ENCODE assay signal across 17 cellular contexts in the genomic region with DNA sequence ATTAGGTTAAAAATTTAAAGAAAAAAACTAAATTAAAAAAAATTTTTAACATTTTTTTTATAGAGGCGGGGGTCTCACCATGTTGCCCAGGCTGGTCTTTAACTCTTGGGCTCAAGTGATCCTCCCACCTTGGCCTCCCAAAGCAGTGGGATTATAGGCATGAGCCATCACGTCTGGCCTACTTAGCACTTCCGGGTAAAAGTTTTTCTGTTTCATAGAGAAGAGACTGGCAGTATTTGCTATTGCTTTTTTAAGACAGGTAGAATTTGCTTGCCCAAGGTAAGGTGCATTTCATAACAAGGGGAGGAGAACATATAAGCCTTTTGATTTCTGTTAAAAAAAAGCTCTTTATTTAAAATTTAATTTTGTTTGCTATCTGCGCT. TPM values are rescaled to one million over a fixed set of nuclear protein-coding genes. Genes with fewer than 3 reads are reported as not detected.
DNase-seq lines count a peak whose midpoint lies in the region; ATAC-seq, FAIRE-seq and TF ChIP-seq lines count a peak whose summit lies in the region.
"Had no signal": no experiment of that assay in that cellular context is flagged by ENCODE, and none has a peak within 500 bp of the region (broad histone marks: within the 10 kb centered on the region; RNA-seq: fewer than 3 reads in every experiment).

No MANE protein-coding gene starts in this region.

- H3K4me3 ChIP-seq in HCT116 (replicated peaks in 1 of 2; ENCODE audit: low read depth in 1 of 2, low read length in 2 of 2) (no peak overlapping the region), endothelial cell of umbilical vein (replicated peaks in 1 of 3; ENCODE audit: insufficient read depth in 1 of 3, low read depth in 1 of 3, low read length in 3 of 3) (no peak overlapping the region)
- H3K4me3 ChIP-seq: cardiac muscle cell, heart left ventricle, stomach, tibial nerve had no signal

- CTCF ChIA-PET in HCT116 (lab: Charles Lee) = interaction anchor here (1.4 to 2.4 kb wide), 3 partner anchors 10 to 29 kb away, joined by 3 to 14 read pairs (median 5); a partner anchor contains a TSS
- CTCF ChIA-PET in activated CD8-positive, alpha-beta T cell treated with anti-CD3 and anti-CD28 coated beads for 36 hours (lab: Charles Lee) = interaction anchor here (0.9 to 3.5 kb wide), 6 partner anchors 9 to 71 kb away, joined by 3 to 10 read pairs (median 3); no protein-coding TSS in a partner anchor
- CTCF ChIA-PET in endothelial cell of umbilical vein (lab: Charles Lee) = interaction anchor here (0.6 to 1.5 kb wide), 6 partner anchors 12 to 96 kb away, joined by 3 to 8 read pairs (median 4); a partner anchor contains a TSS

- no peaks in the 10 kb centered on the region for H3K27me3 Mint-ChIP-seq in T-helper 2 cell treated with Interferon-gamma antibody and Interleukin-4, amounts not matched to agents 5 μg/mL and 100 μg/mL, for 36 hours (ENCODE audit: low read depth)
- H3K27me3 Mint-ChIP-seq in activated CD8-positive, alpha-beta T cell treated with anti-CD3 and anti-CD28 coated beads for 36 hours = no peaks in the 10 kb centered on the region
- H3K27me3 Mint-ChIP-seq: B cell had no signal

- H3K9me1 ChIP-seq in endothelial cell of umbilical vein (replicated peaks; ENCODE audit: control insufficient read depth, extremely low read depth, insufficient read depth, low read length) = no peaks in the 10 kb centered on the region

- H4K20me1 ChIP-seq in HCT116 (ENCODE audit: insufficient read depth) (no peaks in the 10 kb centered on the region), endothelial cell of umbilical vein (replicated peaks; ENCODE audit: control insufficient read depth, extremely low read depth, insufficient read depth, low read length) (no peaks in the 10 kb centered on the region)

- no peak for DNase-seq in T-helper 2 cell treated with Interferon-gamma antibody and Interleukin-4, amounts not matched to agents 5 μg/mL and 100 μg/mL, for 36 hours (ENCODE audit: low spot score)
- DNase-seq in T-helper 2 cell (no peak), HCT116 (ENCODE audit: low read depth, low spot score) (no peak), endothelial cell of umbilical vein (ENCODE audit: low read depth, low spot score) (no peak), mesenteric fat pad (ENCODE audit: low spot score) (no peak), globus pallidus (ENCODE audit: low spot score) (no peak)
- no peak for DNase-seq in activated CD8-positive, alpha-beta T cell treated with anti-CD3 and anti-CD28 coated beads for 36 hours
- DNase-seq: left cardiac atrium, NCI-H2081 treated with DMSO at 0.1 percent for 48 hours, stomach had no signal

- H3K9me3 Mint-ChIP-seq in T-helper 2 cell treated with Interferon-gamma antibody and Interleukin-4, amounts not matched to agents 5 μg/mL and 100 μg/mL, for 36 hours = peaks cover 21% of the 10 kb centered on the region
- H3K9me3 Mint-ChIP-seq in activated CD8-positive, alpha-beta T cell treated with anti-CD3 and anti-CD28 coated beads for 36 hours = peaks cover 4% of the 10 kb centered on the region

- no peak for FAIRE-seq in endothelial cell of umbilical vein (lab: Jason Lieb, UNC)
- FAIRE-seq: GM12892 had no signal

- BruUV-seq in HCT116 (replicated peaks; lab: Mats Ljungman, UMichigan) = TSS peak; percentile 40
- BruUV-seq in endothelial cell of umbilical vein (replicated peaks; lab: Mats Ljungman, UMichigan) = no TSS peak

- H2AFZ ChIP-seq in HCT116 (ENCODE audit: low read depth, low read length, poor library complexity, severe bottlenecking) (peak overlapping the region; percentile 73), endothelial cell of umbilical vein (ENCODE audit: low read depth, low read length) (no peak overlapping the region)

- RAD21 ChIA-PET in HCT116 (lab: Charles Lee; ENCODE audit: low non-redundant PET in 1 of 2, low total read pairs in 2 of 2, uncharacterized antibody in 2 of 2, unreplicated experiment in 2 of 2) = interaction anchor here in 1 of 2 experiments (0.9 kb wide), 1 partner anchor 12 kb away, joined by 3 read pairs; a partner anchor contains a TSS

- H3K4me1 ChIP-seq in HCT116 (ENCODE audit: control insufficient read depth in 1 of 2, insufficient read depth in 2 of 2, low read length in 2 of 2) (peaks cover 30 to 58% of the 10 kb centered on the region in 2 experiments), endothelial cell of umbilical vein (ENCODE audit: control insufficient read depth, extremely low read depth, insufficient read depth, low read length) (peaks cover 5% of the 10 kb centered on the region)
- H3K4me1 ChIP-seq: stomach, tibial nerve had no signal

- H3K4me2 ChIP-seq in HCT116 (ENCODE audit: low read length) = 0 out of 2 replicates have a peak overlapping the region, but pooled peaks have one; percentile 63
- H3K4me2 ChIP-seq in endothelial cell of umbilical vein (ENCODE audit: insufficient read depth, low read length) = no peak overlapping the region

- H3K36me3 ChIP-seq in HCT116 (ENCODE audit: control insufficient read depth in 1 of 2, insufficient read depth in 2 of 2, low read length in 2 of 2) (no peaks in the 10 kb centered on the region), endothelial cell of umbilical vein (ENCODE audit: control insufficient read depth in 2 of 2, extremely low read depth in 1 of 2, insufficient read depth in 2 of 2, low read length in 2 of 2) (no peaks in the 10 kb centered on the region)
- H3K36me3 ChIP-seq: cardiac muscle cell, heart left ventricle, stomach, tibial nerve had no signal

- H3K4me3 Mint-ChIP-seq in T-helper 2 cell treated with Interferon-gamma antibody and Interleukin-4, amounts not matched to agents 5 μg/mL and 100 μg/mL, for 36 hours = no peak overlapping the region
- no peak overlapping the region for H3K4me3 Mint-ChIP-seq in activated CD8-positive, alpha-beta T cell treated with anti-CD3 and anti-CD28 coated beads for 36 hours

- H3K9ac ChIP-seq in HCT116 (ENCODE audit: low read length) (no peak overlapping the region), endothelial cell of umbilical vein (replicated peaks; ENCODE audit: extremely low read depth, insufficient read depth, low read length) (no peak overlapping the region)

- TF ChIP-seq POLR2A in HCT116 (IDR thresholded peaks at IDR 0.05; ENCODE audit: borderline replicate concordance, extremely low read depth, insufficient read depth, insufficient read length) (no peak), endothelial cell of umbilical vein (IDR thresholded peaks at IDR 0.05; ENCODE audit: low read depth, low read length) (no peak)

- POLR2A ChIA-PET in HCT116 (lab: Charles Lee) (interaction anchor here (0.6 to 8.0 kb wide), 12 partner anchors 9 to 453 kb away, joined by 3 to 183 read pairs (median 4); a partner anchor contains a TSS), endothelial cell of umbilical vein (lab: Charles Lee) (interaction anchor here (0.6 to 2.4 kb wide), 5 partner anchors 12 to 32 kb away, joined by 3 to 26 read pairs (median 4); a partner anchor contains a TSS)
- POLR2A ChIA-PET in activated CD8-positive, alpha-beta T cell treated with anti-CD3 and anti-CD28 coated beads for 36 hours (lab: Charles Lee) = interaction anchor here (0.6 to 7.1 kb wide), 5 partner anchors 9 to 118 kb away, joined by 3 to 78 read pairs (median 6); a partner anchor contains a TSS

- no peak for TF ChIP-seq RAD21 in HCT116 (IDR thresholded peaks at IDR 0.05; ENCODE audit: low read depth)

- TF ChIP-seq CTCF in HCT116 (IDR thresholded peaks at IDR 0.05 in 2 of 3, conservative IDR thresholded peaks at IDR 0.05 in 1 of 3; ENCODE audit: borderline replicate concordance in 1 of 3, insufficient read depth in 1 of 3, low read depth in 2 of 3, low read length in 2 of 3) = no peak
- no peak for TF ChIP-seq CTCF in activated CD8-positive, alpha-beta T cell treated with anti-CD3 and anti-CD28 coated beads for 36 hours (IDR thresholded peaks at IDR 0.05)
- no peak for TF ChIP-seq CTCF in endothelial cell of umbilical vein (IDR thresholded peaks at IDR 0.05; ENCODE audit: extremely low read depth in 1 of 2, insufficient read depth in 1 of 2, low read depth in 1 of 2, low read length in 2 of 2)

- H3K9me2 ChIP-seq in HCT116 (ENCODE audit: insufficient read depth) = no peaks in the 10 kb centered on the region

- intact Hi-C loops in HCT116 (cut with micrococcal nuclease) = loop anchor here (1.0 kb wide), 1 partner anchor 12 kb away; a partner anchor contains a TSS
- intact Hi-C loops in activated CD8-positive, alpha-beta T cell treated with anti-CD3 and anti-CD28 coated beads for 36 hours (cut with micrococcal nuclease) = no loop called here
- intact Hi-C loops in endothelial cell of umbilical vein (cut with micrococcal nuclease) = loop anchor here (1.0 to 2.0 kb wide), 3 partner anchors 12 to 47 kb away; a partner anchor contains a TSS

- H3K27ac ChIP-seq in HCT116 (ENCODE audit: low read depth, low read length) (peak overlapping the region; percentile 74; the same call in 1 of the 2 replicates), endothelial cell of umbilical vein (ENCODE audit: insufficient read depth, low read depth, low read length) (peak overlapping the region; percentile 41)
- H3K27ac ChIP-seq: cardiac muscle cell had no signal

- H3K4me1 Mint-ChIP-seq in T-helper 2 cell treated with Interferon-gamma antibody and Interleukin-4, amounts not matched to agents 5 μg/mL and 100 μg/mL, for 36 hours (ENCODE audit: low read depth) = peaks cover 29% of the 10 kb centered on the region
- peaks cover 33% of the 10 kb centered on the region for H3K4me1 Mint-ChIP-seq in activated CD8-positive, alpha-beta T cell treated with anti-CD3 and anti-CD28 coated beads for 36 hours (ENCODE audit: low read depth)

- H3K79me2 ChIP-seq in HCT116 (ENCODE audit: insufficient read depth, low read length) (no peaks in the 10 kb centered on the region), endothelial cell of umbilical vein (ENCODE audit: control insufficient read depth, insufficient read depth, low read length) (no peaks in the 10 kb centered on the region)

- dilution Hi-C loops in endothelial cell of umbilical vein (cut with MboI; ENCODE audit: extremely low pct_ligation_motif_present, low sequenced_read_pairs) = no loop called here

- H3K27ac Mint-ChIP-seq in T-helper 2 cell treated with Interferon-gamma antibody and Interleukin-4, amounts not matched to agents 5 μg/mL and 100 μg/mL, for 36 hours = peak overlapping the region; percentile 77
- peak overlapping the region; percentile 87 for H3K27ac Mint-ChIP-seq in activated CD8-positive, alpha-beta T cell treated with anti-CD3 and anti-CD28 coated beads for 36 hours

- no peak for ATAC-seq in HCT116
- ATAC-seq in activated CD8-positive, alpha-beta T cell treated with anti-CD3 and anti-CD28 coated beads for 36 hours = no peak
- ATAC-seq in HG03354 (IDR thresholded peaks at IDR 0.05; ENCODE audit: poor library complexity, severe bottlenecking, unreplicated experiment) = no peak

- peaks cover 12% of the 10 kb centered on the region for H3K36me3 Mint-ChIP-seq in T-helper 2 cell treated with Interferon-gamma antibody and Interleukin-4, amounts not matched to agents 5 μg/mL and 100 μg/mL, for 36 hours (ENCODE audit: low read depth)
- peaks cover 13% of the 10 kb centered on the region for H3K36me3 Mint-ChIP-seq in activated CD8-positive, alpha-beta T cell treated with anti-CD3 and anti-CD28 coated beads for 36 hours (ENCODE audit: low read depth)
- H3K36me3 Mint-ChIP-seq: T-cell had no signal

- H3K27me3 ChIP-seq in HCT116 (ENCODE audit: insufficient read depth, low read length) (no peaks in the 10 kb centered on the region), endothelial cell of umbilical vein (ENCODE audit: control insufficient read depth in 2 of 2, insufficient read depth in 2 of 2, low read length in 2 of 2) (no peaks in the 10 kb centered on the region)
- H3K27me3 ChIP-seq: cardiac muscle cell, heart left ventricle, stomach, tibial nerve had no signal

- no peaks in the 10 kb centered on the region for H3K9me3 ChIP-seq in HCT116 (ENCODE audit: control insufficient read depth in 1 of 2, insufficient read depth in 1 of 2, low read depth in 1 of 2, low read length in 2 of 2)
- H3K9me3 ChIP-seq in endothelial cell of umbilical vein (replicated peaks; ENCODE audit: control insufficient read depth, insufficient read depth, low read length) = no peaks in the 10 kb centered on the region

RNA-seq across cellular contexts. Expression of a gene that starts 12.0 kb away (rescaled TPM):
- total RNA-seq in HCT116 (2021; ENCODE audit: unreplicated experiment) = 54.9 TPM
- polyA plus RNA-seq in HCT116 (2012) = 17.2 and 22.8 TPM in 2 replicates
- total RNA-seq in activated CD8-positive, alpha-beta T cell treated with anti-CD3 and anti-CD28 coated beads for 36 hours = 10 to 100 TPM; 52.5 to 53.4 TPM
- total RNA-seq in endothelial cell of umbilical vein = 60.1 and 63.7 TPM in 2 replicates
- polyA plus RNA-seq in endothelial cell of umbilical vein = 11.6 and 15.7 TPM in 2 replicates
- 15.9 and 18.5 TPM in 2 replicates for polyA plus RNA-seq in endothelial cell of umbilical vein (2011; cell fraction: cytosol; rRNA removed)
- polyA plus RNA-seq in endothelial cell of umbilical vein (2011; cell fraction: nucleus; rRNA removed) = 20.5 and 27.5 TPM in 2 replicates
- polyA plus RNA-seq in endothelial cell of umbilical vein (2012) = 25.2 and 32.3 TPM in 2 replicates
- 43.8 and 48.6 TPM in 2 replicates for polyA minus RNA-seq in endothelial cell of umbilical vein
- polyA minus RNA-seq in endothelial cell of umbilical vein (2011; cell fraction: cytosol; rRNA and poly(A)+ RNA removed) = 28.6 TPM
- polyA minus RNA-seq in endothelial cell of umbilical vein (2011; cell fraction: nucleus; rRNA and poly(A)+ RNA removed) = 28.1 and 40.5 TPM in 2 replicates
- total RNA-seq in mesenteric fat pad = 57.7 TPM
